In genomic region chr22:20021196-20022181, GRCh38 we compare ENCODE assay signal across 8 cellular contexts. TPM values are rescaled to one million over a fixed set of nuclear protein-coding genes. Genes with fewer than 3 reads are reported as not detected.
A peak's percentile ranks its signal among the peaks of the same experiment; 100 is the strongest.
DNase-seq lines count a peak whose midpoint lies in the region; ATAC-seq and TF ChIP-seq lines count a peak whose summit lies in the region.

No MANE protein-coding gene starts in this region.

- peak overlapping the region; percentile 95 to 97 for H3K9ac ChIP-seq in colonic mucosa (ENCODE audit: low read depth in 2 of 2, low read length in 2 of 2)

- H2AFZ ChIP-seq in PC-9, result peak overlapping the region; percentile 91

- no peaks in the 10 kb centered on the region for H3K36me3 ChIP-seq in PC-9 (ENCODE audit: low read depth)
- H3K36me3 ChIP-seq in colonic mucosa, result no peaks in the 10 kb centered on the region

- H3F3A ChIP-seq in PC-9 (ENCODE audit: insufficient read depth, low read depth), result no peaks in the 10 kb centered on the region

- H4K20me1 ChIP-seq in PC-9 (ENCODE audit: insufficient read depth), result no peaks in the 10 kb centered on the region

- DNase-seq in activated CD4-positive, alpha-beta T cell treated with anti-CD3 and anti-CD28 coated beads for 48 hours, result peak; percentile 20
- DNase-seq in activated CD4-positive, alpha-beta T cell treated with anti-CD3 and anti-CD28 coated beads, Interleukin-2, amount 50 U/mL, for 4 hours, result no peak
- peak; percentile 52 to 69 for DNase-seq in PC-9
- peak; percentile 47 for DNase-seq in colonic mucosa
- peak; percentile 85 for DNase-seq in left lobe of liver (ENCODE audit: low spot score)
- peak; percentile 6 for DNase-seq in stimulated activated naive CD4-positive, alpha-beta T cell treated with Interleukin-2 at 50 U/mL for 16 hours (lab: John Stamatoyannopoulos, UW)
- no peak for DNase-seq in GM13976 (ENCODE audit: low spot score)

- intact Hi-C loops in PC-9 (cut with micrococcal nuclease; ENCODE audit: unreplicated experiment), result loop anchor here (2.0 to 5.0 kb wide), 2 partner anchors 34 to 47 kb away; no protein-coding TSS in a partner anchor
- intact Hi-C loops in colonic mucosa (cut with DNase I), result no loop called here

- H3K4me3 ChIP-seq in PC-9 (peak overlapping the region; percentile 88), colonic mucosa (peak overlapping the region; percentile 99)

- no TSS peak for BruUV-seq in PC-9 (replicated peaks; lab: Mats Ljungman, UMichigan)

- H3K4me1 ChIP-seq in PC-9 (replicated peaks; ENCODE audit: insufficient read depth) (peaks cover 9% of the 10 kb centered on the region; the same call in 1 of the 2 replicates), colonic mucosa (peaks cover 5% of the 10 kb centered on the region)

- H3K9me2 ChIP-seq in PC-9 (ENCODE audit: insufficient read depth), result no peaks in the 10 kb centered on the region

- POLR2A ChIA-PET in PC-9 (lab: Charles Lee; ENCODE audit: unreplicated experiment), result interaction anchor here (0.6 kb wide), 1 partner anchor 31 kb away, joined by 4 read pairs; no protein-coding TSS in a partner anchor

- H3K79me2 ChIP-seq in PC-9 (ENCODE audit: low read depth), result peaks cover 20% of the 10 kb centered on the region; the same call in 1 of the 2 replicates

- in situ Hi-C loops in GM13976 (cut with MboI; ENCODE audit: low sequenced_read_pairs, unreplicated experiment), result no loop called here

- H3K27me3 ChIP-seq in PC-9 (ENCODE audit: insufficient read depth, low read depth), result no peaks in the 10 kb centered on the region
- no peaks in the 10 kb centered on the region for H3K27me3 ChIP-seq in colonic mucosa

- CTCF ChIA-PET in PC-9 (lab: Charles Lee), result no interaction called here

- H3K9me3 ChIP-seq in PC-9 (ENCODE audit: insufficient read depth, low read depth) (no peaks in the 10 kb centered on the region), colonic mucosa (no peaks in the 10 kb centered on the region)

- peak overlapping the region; percentile 93 for H3K4me2 ChIP-seq in PC-9

- no peak for TF ChIP-seq CTCF in PC-9 (conservative IDR thresholded peaks at IDR 0.05)
- no peak for TF ChIP-seq CTCF in colonic mucosa (IDR thresholded peaks at IDR 0.05)
- no peak for TF ChIP-seq CTCF in GM13976 (IDR thresholded peaks at IDR 0.05; ENCODE audit: borderline replicate concordance, control extremely low read depth, extremely low read depth, insufficient read depth, missing control alignments)

- 0 out of 2 replicates have a peak overlapping the region, but pooled peaks have one; percentile 19 for H3K27ac ChIP-seq in PC-9
- H3K27ac ChIP-seq in colonic mucosa, result peak overlapping the region; percentile 50

- ATAC-seq in left lobe of liver (peak; percentile 59), GM18498 (IDR thresholded peaks at IDR 0.05; ENCODE audit: unreplicated experiment) (no peak)

RNA-seq across cellular contexts. Expression of gene TANGO2, which starts 0.6 kb away (rescaled TPM):
- total RNA-seq in PC-9 (2021) (22.4 and 25.0 TPM in 2 replicates), colonic mucosa (10 to 100 TPM; 22.1 to 34.1 TPM), left lobe of liver (12.5 TPM)

RNA-seq across cellular contexts. Expression of gene ARVCF, which starts 4.9 kb away (rescaled TPM):
- total RNA-seq in PC-9 (2021) (15.6 and 21.0 TPM in 2 replicates), colonic mucosa (10 to 100 TPM; 11.7 to 18.5 TPM), left lobe of liver (18.7 TPM)

RNA-seq across cellular contexts. Expression of gene DGCR8, which starts 58.6 kb away (rescaled TPM):
- total RNA-seq in PC-9 (2021) (31.9 and 34.7 TPM in 2 replicates), colonic mucosa (10 to 100 TPM; 21.1 to 52.7 TPM), left lobe of liver (26.9 TPM)

Comparison
In these comparisons a context has a peak if more than half of its experiments do, and no peak if none do; other contexts are left out.
1. DNase-seq: peak in activated CD4-positive, alpha-beta T cell treated with anti-CD3 and anti-CD28 coated beads for 48 hours (single experiment), PC-9 (2 of 2), colonic mucosa (single experiment), left lobe of liver (single experiment) and stimulated activated naive CD4-positive, alpha-beta T cell treated with Interleukin-2 at 50 U/mL for 16 hours (single experiment); none in activated CD4-positive, alpha-beta T cell treated with anti-CD3 and anti-CD28 coated beads, Interleukin-2, amount 50 U/mL, for 4 hours (0 of 2) and GM13976 (single experiment).